Comparison of ENCODE assay signal across 8 cellular contexts in genomic region chr14:68978550-68978911, GRCh38. TPM values are rescaled to one million over a fixed set of nuclear protein-coding genes. Genes with fewer than 3 reads are reported as not detected.
DNase-seq lines count a peak whose midpoint lies in the region; FAIRE-seq lines count a peak whose summit lies in the region.

No MANE protein-coding gene starts in this region.

- H3K27me3 ChIP-seq in endocrine pancreas (ENCODE audit: control insufficient read depth, insufficient read depth, low read length) (no peaks in the 10 kb centered on the region), muscle layer of colon (ENCODE audit: control insufficient read depth in 1 of 2, insufficient read depth in 2 of 2, low read length in 2 of 2) (no peaks in the 10 kb centered on the region)

- DNase-seq in GM03348 (ENCODE audit: low spot score) (peak; percentile 75), LHCN-M2 (ENCODE audit: low read depth) (peak; percentile 41), ureter (ENCODE audit: low spot score) (peak; percentile 75), COLO829 (ENCODE audit: low spot score) (no peak), RCC 7860 (ENCODE audit: low spot score) (no peak)
- peak; percentile 49 to 58 for DNase-seq in activated CD4-positive, alpha-beta T cell treated with anti-CD3 and anti-CD28 coated beads, Interleukin-2, amount 50 U/mL, for 48 hours

- no peak for FAIRE-seq in RCC 7860 (lab: Jason Lieb, UNC)

- H3K27ac ChIP-seq in muscle layer of colon (ENCODE audit: low read depth, low read length) = peak overlapping the region; percentile 94

- H3K9ac ChIP-seq in endocrine pancreas (ENCODE audit: control insufficient read depth, insufficient read depth, low read length) = peak overlapping the region; percentile 85
- peak overlapping the region; percentile 91 for H3K9ac ChIP-seq in muscle layer of colon (ENCODE audit: low read length)

- H3K4me1 ChIP-seq in endocrine pancreas (ENCODE audit: control insufficient read depth, insufficient read depth, low read length) (no peaks in the 10 kb centered on the region), muscle layer of colon (ENCODE audit: insufficient read depth, low read length) (peaks cover 62% of the 10 kb centered on the region)

- H3K36me3 ChIP-seq in endocrine pancreas (ENCODE audit: control insufficient read depth, insufficient read depth, low read length) (no peaks in the 10 kb centered on the region), muscle layer of colon (ENCODE audit: insufficient read depth, low read length) (peaks cover 16% of the 10 kb centered on the region)

- H3K9me3 ChIP-seq in endocrine pancreas (ENCODE audit: control insufficient read depth, low read length) (no peaks in the 10 kb centered on the region), muscle layer of colon (ENCODE audit: low read length) (no peaks in the 10 kb centered on the region)

- H3K4me3 ChIP-seq in endocrine pancreas (ENCODE audit: control insufficient read depth, insufficient read depth, low read length) (no peak overlapping the region), muscle layer of colon (ENCODE audit: low read depth in 1 of 2, low read length in 2 of 2) (peak overlapping the region; percentile 85 to 90)

RNA-seq across cellular contexts. Expression of gene ACTN1, which starts 0.6 kb away (rescaled TPM):
- total RNA-seq in LHCN-M2 (2014; rRNA removed) (292 and 318 TPM in 2 replicates), ureter (286 TPM)
- polyA plus RNA-seq in LHCN-M2 (2012) = 584 TPM

Comparison
In these comparisons a context has a peak if more than half of its experiments do, and no peak if none do; other contexts are left out.
1. DNase-seq: peak in GM03348 (single experiment), LHCN-M2 (single experiment), activated CD4-positive, alpha-beta T cell treated with anti-CD3 and anti-CD28 coated beads, Interleukin-2, amount 50 U/mL, for 48 hours (2 of 2) and ureter (single experiment); none in COLO829 (single experiment) and RCC 7860 (single experiment).